ENCODE assay signal across 9 cellular contexts in genomic region chr10:103765981-103766380, GRCh38.
DNase-seq lines count a peak whose midpoint lies in the region; ATAC-seq and TF ChIP-seq lines count a peak whose summit lies in the region.
"Had no signal": no experiment of that assay in that cellular context is flagged by ENCODE, and none has a peak within 500 bp of the region (broad histone marks: within the 10 kb centered on the region; RNA-seq: fewer than 3 reads in every experiment).

No MANE protein-coding gene starts in this region.

- H3K4me1 ChIP-seq in transverse colon, result peaks cover 0 to 18% (median 3%) of the 10 kb centered on the region in 4 donors

- no peaks in the 10 kb centered on the region for H3K9me3 Mint-ChIP-seq in activated CD4-positive, alpha-beta T cell treated with anti-CD3 and anti-CD28 coated beads, Interleukin-2, amount 10 ng/mL, durations not matched to agents 7 days and 5 days
- H3K9me3 Mint-ChIP-seq in central memory CD8-positive, alpha-beta T cell, result no peaks in the 10 kb centered on the region

- intact Hi-C loops in transverse colon (cut with DNase I; ENCODE audit: low total_unique reads), result no loop called here

- peak; percentile 63 for DNase-seq in Jurkat, Clone E6-1 (ENCODE audit: low read depth, low spot score)
- peak; percentile 78 for DNase-seq in activated CD4-positive, alpha-beta T cell treated with anti-CD3 and anti-CD28 coated beads, Interleukin-2, amount 10 ng/mL, durations not matched to agents 7 days and 5 days
- peak; percentile 63 to 65 for DNase-seq in central memory CD8-positive, alpha-beta T cell (ENCODE audit: low spot score in 2 of 2)
- DNase-seq in stimulated activated CD4-positive, alpha-beta T cell treated with anti-CD3 and anti-CD28 coated beads, TNF-alpha, amount 100 ng/mL, for 24 hours (ENCODE audit: low read depth in 3 of 3), result peak; percentile 38 to 66 (median 48)
- DNase-seq in COR-L47 (lab: John Stamatoyannopoulos, UW), result no peak
- DNase-seq in transverse colon, result no peak

- H3K4me3 ChIP-seq in Jurkat, Clone E6-1 (ENCODE audit: low read length), result no peak overlapping the region
- no peak overlapping the region for H3K4me3 ChIP-seq in transverse colon
- H3K4me3 ChIP-seq: cardiac muscle cell had no signal

- no peak overlapping the region for H3K4me3 Mint-ChIP-seq in activated CD4-positive, alpha-beta T cell treated with anti-CD3 and anti-CD28 coated beads, Interleukin-2, amount 10 ng/mL, durations not matched to agents 7 days and 5 days
- peak overlapping the region; percentile 43 for H3K4me3 Mint-ChIP-seq in central memory CD8-positive, alpha-beta T cell

- WGBS in transverse colon (ENCODE audit: low coverage in 1 of 2), 2 donors, result 72% methylated on average over 8 of the region's 8 CpGs; no CpG with 5 or more reads in 1 of the 2 donors

- no peaks in the 10 kb centered on the region for H3K27me3 ChIP-seq in transverse colon
- H3K27me3 ChIP-seq: cardiac muscle cell had no signal

- no peaks in the 10 kb centered on the region for H3K9me3 ChIP-seq in transverse colon

- in situ Hi-C loops in transverse colon (cut with MboI; ENCODE audit: low pct_ligation_motif_present in 1 of 4, low pct_unique_long_range_greater_than_20kb in 1 of 4, low sequenced_read_pairs in 3 of 4), result no loop called here

- H3K27ac ChIP-seq in transverse colon, result no peak overlapping the region
- H3K27ac ChIP-seq: cardiac muscle cell had no signal

- ATAC-seq in central memory CD8-positive, alpha-beta T cell (replicated peaks; ENCODE audit: extremely low read depth, poor library complexity, severe bottlenecking), result peak; percentile 78
- ATAC-seq in HG03139 (IDR thresholded peaks at IDR 0.05; ENCODE audit: unreplicated experiment) (no peak), HG02610 (IDR thresholded peaks at IDR 0.05; ENCODE audit: unreplicated experiment) (no peak)

- peak overlapping the region; percentile 68 for H3K27ac Mint-ChIP-seq in activated CD4-positive, alpha-beta T cell treated with anti-CD3 and anti-CD28 coated beads, Interleukin-2, amount 10 ng/mL, durations not matched to agents 7 days and 5 days
- H3K27ac Mint-ChIP-seq in central memory CD8-positive, alpha-beta T cell (ENCODE audit: low read depth), result peak overlapping the region; percentile 59

- peaks cover 5% of the 10 kb centered on the region for H3K27me3 Mint-ChIP-seq in activated CD4-positive, alpha-beta T cell treated with anti-CD3 and anti-CD28 coated beads, Interleukin-2, amount 10 ng/mL, durations not matched to agents 7 days and 5 days
- H3K27me3 Mint-ChIP-seq in central memory CD8-positive, alpha-beta T cell, result no peaks in the 10 kb centered on the region

- no peak for TF ChIP-seq POLR2A in transverse colon (IDR thresholded peaks at IDR 0.05)

- peaks cover 70% of the 10 kb centered on the region for H3K4me1 Mint-ChIP-seq in activated CD4-positive, alpha-beta T cell treated with anti-CD3 and anti-CD28 coated beads, Interleukin-2, amount 10 ng/mL, durations not matched to agents 7 days and 5 days
- peaks cover 56% of the 10 kb centered on the region for H3K4me1 Mint-ChIP-seq in central memory CD8-positive, alpha-beta T cell

- POLR2A ChIA-PET in activated CD4-positive, alpha-beta T cell treated with anti-CD3 and anti-CD28 coated beads, Interleukin-2, amount 10 ng/mL, durations not matched to agents 7 days and 5 days (lab: Charles Lee), result no interaction called here

- no peak for TF ChIP-seq EP300 in transverse colon (IDR thresholded peaks at IDR 0.05; ENCODE audit: low read depth)

- peaks cover 2% of the 10 kb centered on the region for H3K36me3 Mint-ChIP-seq in activated CD4-positive, alpha-beta T cell treated with anti-CD3 and anti-CD28 coated beads, Interleukin-2, amount 10 ng/mL, durations not matched to agents 7 days and 5 days (ENCODE audit: low read depth)
- peaks cover 2% of the 10 kb centered on the region for H3K36me3 Mint-ChIP-seq in central memory CD8-positive, alpha-beta T cell (ENCODE audit: insufficient read depth)

- CTCF ChIA-PET in activated CD4-positive, alpha-beta T cell treated with anti-CD3 and anti-CD28 coated beads, Interleukin-2, amount 10 ng/mL, durations not matched to agents 7 days and 5 days (lab: Charles Lee), result interaction anchor here (0.8 to 7.5 kb wide), 3 partner anchors 13 to 17 kb away, joined by 3 to 71 read pairs (median 8); no protein-coding TSS in a partner anchor

- TF ChIP-seq CTCF in transverse colon (IDR thresholded peaks at IDR 0.05), result no peak

- no peaks in the 10 kb centered on the region for H3K36me3 ChIP-seq in transverse colon
- H3K36me3 ChIP-seq: cardiac muscle cell had no signal

Comparison
In these comparisons a context has a peak if more than half of its experiments do, and no peak if none do; other contexts are left out.
1. DNase-seq: peak in Jurkat, Clone E6-1 (single experiment), activated CD4-positive, alpha-beta T cell treated with anti-CD3 and anti-CD28 coated beads, Interleukin-2, amount 10 ng/mL, durations not matched to agents 7 days and 5 days (single experiment), central memory CD8-positive, alpha-beta T cell (2 of 2) and stimulated activated CD4-positive, alpha-beta T cell treated with anti-CD3 and anti-CD28 coated beads, TNF-alpha, amount 100 ng/mL, for 24 hours (3 of 3); none in COR-L47 (single experiment) and transverse colon (single experiment).